Comparison of ENCODE assay signal across 16 cellular contexts in genomic region chr12:87670448-87670847, GRCh38.
"Had no signal": no experiment of that assay in that cellular context is flagged by ENCODE, and none has a peak within 500 bp of the region (broad histone marks: within the 10 kb centered on the region; RNA-seq: fewer than 3 reads in every experiment).

No MANE protein-coding gene starts in this region.

- DNase-seq: activated CD4-positive, alpha-beta memory T cell treated with anti-CD3 and anti-CD28 coated beads, Interleukin-2, amount 10 ng/mL, durations not matched to agents 7 days and 5 days; activated CD4-positive, alpha-beta T cell treated with anti-CD3 and anti-CD28 coated beads for 36 hours; activated effector memory CD4-positive, alpha-beta T cell treated with Interleukin-2 at 50 U/mL for 16 hours; activated T-cell treated with anti-CD3 and anti-CD28 coated beads, Interleukin-2, amount 50 U/mL, for 4 hours; dorsolateral prefrontal cortex; heart right ventricle; left cardiac atrium; lower lobe of right lung; nucleus accumbens; posterior cingulate gyrus; retina; stimulated activated CD4-positive, alpha-beta T cell treated with anti-CD3 and anti-CD28 coated beads, Interleukin-2, amount 100 ng/mL, for 48 hours; thyroid gland; WERI-Rb-1 had no signal

- H3K9me3 ChIP-seq: gastroesophageal sphincter, lower lobe of right lung, thyroid gland had no signal

- H3K27me3 ChIP-seq: cardiac muscle cell, dorsolateral prefrontal cortex, gastroesophageal sphincter, heart right ventricle, thyroid gland had no signal

- H3K27ac ChIP-seq: cardiac muscle cell, dorsolateral prefrontal cortex, gastroesophageal sphincter, heart right ventricle, lower lobe of right lung, thyroid gland, WERI-Rb-1 had no signal

- H3K36me3 ChIP-seq: cardiac muscle cell, gastroesophageal sphincter, heart right ventricle, lower lobe of right lung, thyroid gland, WERI-Rb-1 had no signal

- H3K4me1 ChIP-seq: gastroesophageal sphincter, heart right ventricle, lower lobe of right lung, thyroid gland had no signal

- H3K4me3 ChIP-seq: cardiac muscle cell, dorsolateral prefrontal cortex, gastroesophageal sphincter, heart right ventricle, lower lobe of right lung, thyroid gland had no signal
